ENCODE assay signal across 13 cellular contexts in the genomic region with DNA sequence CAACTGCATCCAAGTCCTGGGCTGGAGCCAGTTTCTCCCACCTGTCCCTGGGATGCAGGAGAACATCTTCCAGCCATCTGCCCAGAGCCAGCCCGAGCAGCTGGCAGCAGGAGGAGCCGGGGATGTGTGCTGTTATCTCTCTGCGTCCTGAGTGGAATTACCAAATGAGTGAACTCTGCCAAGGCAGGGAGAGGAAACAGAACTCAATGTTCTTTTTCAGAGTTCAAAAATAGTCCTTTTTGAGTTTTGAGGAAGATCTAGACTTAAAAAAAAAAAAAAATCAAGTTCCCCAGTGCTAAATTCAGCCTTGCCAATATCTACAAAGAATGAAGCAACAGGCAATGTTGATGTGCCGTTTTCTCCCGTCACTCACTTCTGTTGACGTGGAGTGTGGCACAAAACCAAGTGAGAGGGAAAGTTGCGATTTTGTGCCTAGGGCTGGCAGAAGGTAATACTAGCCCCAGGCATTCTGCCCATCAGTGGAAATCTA. TPM values are rescaled to one million over a fixed set of nuclear protein-coding genes. Genes with fewer than 3 reads are reported as not detected.
DNase-seq lines count a peak whose midpoint lies in the region; FAIRE-seq and TF ChIP-seq lines count a peak whose summit lies in the region.
"Had no signal": no experiment of that assay in that cellular context is flagged by ENCODE, and none has a peak within 500 bp of the region (broad histone marks: within the 10 kb centered on the region; RNA-seq: fewer than 3 reads in every experiment).

No MANE protein-coding gene starts in this region.

- WGBS in smooth muscle cell (ENCODE audit: low lambda C conversion rate): 90% methylated on average over 7 of the region's 7 CpGs

- H3K4me3 ChIP-seq in ACC112 (ENCODE audit: low read depth, low read length): no peak overlapping the region
- H3K4me3 ChIP-seq in smooth muscle cell: no peak overlapping the region

- no peaks in the 10 kb centered on the region for H3F3A ChIP-seq in smooth muscle cell (ENCODE audit: low read depth)

- H3K36me3 ChIP-seq in ACC112 (ENCODE audit: insufficient read depth, low read length): no peaks in the 10 kb centered on the region
- H3K36me3 ChIP-seq in smooth muscle cell (ENCODE audit: low read depth): no peaks in the 10 kb centered on the region

- no peak overlapping the region for H2AFZ ChIP-seq in ACC112 (ENCODE audit: low read length, unreplicated experiment)
- H2AFZ ChIP-seq in smooth muscle cell (ENCODE audit: low read depth): no peak overlapping the region

- H4K20me1 ChIP-seq in smooth muscle cell (ENCODE audit: low read depth): no peaks in the 10 kb centered on the region

- no peak for TF ChIP-seq CTCF in smooth muscle cell (IDR thresholded peaks at IDR 0.05; ENCODE audit: borderline replicate concordance, insufficient read depth, poor library complexity, severe bottlenecking)

- H3K27me3 ChIP-seq in ACC112 (ENCODE audit: insufficient read depth, low read length) (peaks cover 57% of the 10 kb centered on the region), smooth muscle cell (ENCODE audit: low read depth) (no peaks in the 10 kb centered on the region)

- TF ChIP-seq POLR2A in GM12891 (IDR thresholded peaks at IDR 0.05; ENCODE audit: low read depth, low read length): no peak

- FAIRE-seq in GM12891 (lab: Jason Lieb, UNC): no peak
- FAIRE-seq: GM18507, keratinocyte had no signal

- no peak overlapping the region for H3K4me2 ChIP-seq in smooth muscle cell

- DNase-seq in NCI-H446 (lab: John Stamatoyannopoulos, UW): peak; percentile 26 to 57
- peak; percentile 11 for DNase-seq in dermis blood vessel endothelial cell
- DNase-seq in myocyte (ENCODE audit: low read depth): peak; percentile 34
- no peak for DNase-seq in GM12891 (ENCODE audit: insufficient read length, low spot score)
- DNase-seq in smooth muscle cell (lab: John Stamatoyannopoulos, UW; ENCODE audit: unreplicated experiment): no peak
- DNase-seq in 8988T: no peak
- no peak for DNase-seq in NCI-H146 (lab: John Stamatoyannopoulos, UW)
- DNase-seq: activated CD4-positive, alpha-beta T cell treated with anti-CD3 and anti-CD28 coated beads for 48 hours; cortex of kidney; NCI-H187 treated with DMSO at 0.1 percent for 48 hours had no signal

- no peaks in the 10 kb centered on the region for H3K79me2 ChIP-seq in ACC112 (ENCODE audit: control insufficient read depth, insufficient read depth, low read length, unreplicated experiment)
- H3K79me2 ChIP-seq in smooth muscle cell (ENCODE audit: low read depth): no peaks in the 10 kb centered on the region

- H3K4me1 ChIP-seq in ACC112 (ENCODE audit: control insufficient read depth, insufficient read depth, low read length, unreplicated experiment) (peaks cover 11% of the 10 kb centered on the region), smooth muscle cell (ENCODE audit: low read depth) (no peaks in the 10 kb centered on the region)

- no peak overlapping the region for H3K9ac ChIP-seq in smooth muscle cell (ENCODE audit: low read depth)

- H3K27ac ChIP-seq in ACC112 (ENCODE audit: low read depth, low read length) (peak overlapping the region; percentile 67), smooth muscle cell (ENCODE audit: low read depth) (no peak overlapping the region)

- no peaks in the 10 kb centered on the region for H3K9me3 ChIP-seq in smooth muscle cell (replicated peaks; ENCODE audit: low read depth)

TF ChIP-seq in GM12891, 5 proteins besides CTCF, POLR2A, EP300 and RAD21:
- TF ChIP-seq POU2F2 (IDR thresholded peaks at IDR 0.05; ENCODE audit: low read depth, low read length): no peak
- TF ChIP-seq PAX5 (IDR thresholded peaks at IDR 0.05; ENCODE audit: insufficient read depth, low read length, severe bottlenecking): no peak
- no peak for TF ChIP-seq POLR2AphosphoS5 (IDR thresholded peaks at IDR 0.05; ENCODE audit: low read depth, low read length)
TF ChIP-seq in GM12891: peak in this region for 0.

RNA-seq across cellular contexts. Expression of a gene that starts 56.2 kb away (rescaled TPM):
- total RNA-seq in dermis blood vessel endothelial cell (3.7 and 5.2 TPM in 2 replicates), myocyte (48.8 and 60.3 TPM in 2 replicates), smooth muscle cell (0.09 and 0.18 TPM in 2 replicates)
- polyA plus RNA-seq in myocyte (2012): 48.2 TPM
- 17.4 TPM for polyA plus RNA-seq in GM12891 (2012; ENCODE audit: low read depth, missing spikeins)
- 0.19 and 0.22 TPM in 2 replicates for polyA plus RNA-seq in smooth muscle cell
- polyA plus RNA-seq: keratinocyte had no signal

Comparison
In these comparisons a context has a peak if more than half of its experiments do, and no peak if none do; other contexts are left out.
1. DNase-seq: peak in NCI-H446 (2 of 2), dermis blood vessel endothelial cell (single experiment) and myocyte (single experiment); none in GM12891 (single experiment), smooth muscle cell (single experiment), 8988T (single experiment) and NCI-H146 (single experiment).